In genomic region chr6:111481836-111482235, GRCh38 we compare ENCODE assay signal across 8 cellular contexts. TPM values are rescaled to one million over a fixed set of nuclear protein-coding genes. Genes with fewer than 3 reads are reported as not detected.
A peak's percentile ranks its signal among the peaks of the same experiment; 100 is the strongest.
DNase-seq lines count a peak whose midpoint lies in the region; ATAC-seq, FAIRE-seq and TF ChIP-seq lines count a peak whose summit lies in the region.

No MANE protein-coding gene starts in this region.

- H3K36me3 Mint-ChIP-seq in naive B cell = no peaks in the 10 kb centered on the region

- no peak for FAIRE-seq in GM19239 (lab: Jason Lieb, UNC)

- DNase-seq in NCI-H128 (lab: John Stamatoyannopoulos, UW; ENCODE audit: unreplicated experiment) = peak; percentile 22
- no peak for DNase-seq in coronary artery (ENCODE audit: low spot score)
- DNase-seq in naive B cell = no peak
- DNase-seq in GM19239 (ENCODE audit: insufficient read length, low spot score) = no peak
- no peak for DNase-seq in NCI-H345 treated with DMSO at 0.1 percent for 48 hours (lab: John Stamatoyannopoulos, UW; ENCODE audit: unreplicated experiment)

- peak overlapping the region; percentile 86 for H3K27ac ChIP-seq in C4-2B
- peak overlapping the region; percentile 100 for H3K27ac ChIP-seq in coronary artery

- H3K4me1 Mint-ChIP-seq in naive B cell = peaks cover 38 to 45% (median 42%) of the 10 kb centered on the region in 3 donors

- H3K9me3 Mint-ChIP-seq in naive B cell = no peaks in the 10 kb centered on the region

- H3K27me3 Mint-ChIP-seq in naive B cell = no peaks in the 10 kb centered on the region

- peak overlapping the region; percentile 91 for H3K4me3 ChIP-seq in coronary artery

- ATAC-seq in GM21423 (IDR thresholded peaks at IDR 0.05; ENCODE audit: unreplicated experiment) = peak; percentile 22
- no peak for ATAC-seq in naive B cell (ENCODE audit: low read depth in 2 of 2)
- ATAC-seq in HG03196 (IDR thresholded peaks at IDR 0.05; ENCODE audit: unreplicated experiment) = no peak

- no peak for TF ChIP-seq CTCF in C4-2B (conservative IDR thresholded peaks at IDR 0.05)
- TF ChIP-seq CTCF in coronary artery (IDR thresholded peaks at IDR 0.05) = no peak

- peak overlapping the region; percentile 93 to 99 (median 98) for H3K4me3 Mint-ChIP-seq in naive B cell

- peak overlapping the region; percentile 96 to 99 (median 98) for H3K27ac Mint-ChIP-seq in naive B cell

RNA-seq across cellular contexts. Expression of gene REV3L, which starts 1.2 kb away (rescaled TPM):
- 10 to 100 TPM in 2 of 6 donors, 1 to 10 TPM in 4; 3.2 to 18.5 (median 8.8) TPM for polyA plus RNA-seq in naive B cell (ENCODE audit: low read depth in 6 of 6)
